22 cellular contexts compared by ENCODE assay signal in genomic region chr9:130313103-130313858, GRCh38. TPM values are rescaled to one million over a fixed set of nuclear protein-coding genes. Genes with fewer than 3 reads are reported as not detected.
DNase-seq lines count a peak whose midpoint lies in the region; ATAC-seq and TF ChIP-seq lines count a peak whose summit lies in the region.
"Had no signal": no experiment of that assay in that cellular context is flagged by ENCODE, and none has a peak within 500 bp of the region (broad histone marks: within the 10 kb centered on the region; RNA-seq: fewer than 3 reads in every experiment).

No MANE protein-coding gene starts in this region.

- TF ChIP-seq EP300 in stomach (IDR thresholded peaks at IDR 0.05) = no peak

- peak in 3 of 4 donors; percentile 35 to 58 (median 50) for ATAC-seq in psoas muscle
- ATAC-seq: K562 had no signal

- H3K9me3 ChIP-seq in esophagus squamous epithelium = no peaks in the 10 kb centered on the region
- H3K9me3 ChIP-seq in psoas muscle = no peaks in the 10 kb centered on the region
- H3K9me3 ChIP-seq in ascending aorta = no peaks in the 10 kb centered on the region
- no peaks in the 10 kb centered on the region for H3K9me3 ChIP-seq in stomach
- H3K9me3 ChIP-seq: pancreas had no signal

- DNase-seq in LNCaP clone FGC (ENCODE audit: low read depth) = peak; percentile 7
- peak; percentile 53 for DNase-seq in NCI-H69 (lab: John Stamatoyannopoulos, UW)
- no peak for DNase-seq in esophagus squamous epithelium (lab: John Stamatoyannopoulos, UW)
- DNase-seq in psoas muscle = no peak
- no peak for DNase-seq in ascending aorta (ENCODE audit: low spot score in 2 of 2)
- DNase-seq in cerebellar nuclear complex (lab: John Stamatoyannopoulos, UW) = no peak
- DNase-seq in HPDE6-E6E7 (ENCODE audit: extremely low spot score) = no peak
- DNase-seq in stomach = no peak
- DNase-seq: activated B cell treated with CpG ODN at 0.5 μM for 24 hours; activated CD4-positive, alpha-beta T cell treated with anti-CD3 and anti-CD28 coated beads, Interleukin-2, amount 50 U/mL, for 4 hours; activated CD8-positive, alpha-beta memory T cell treated with anti-CD3 and anti-CD28 coated beads, Interleukin-2, amount 50 U/mL, for 4 hours; anterior cingulate cortex; caudate nucleus; CD4-positive, CD25-positive, alpha-beta regulatory T cell; glutamatergic neuron; GM23248; MV-4-11; NCI-H2171; NCI-H526; pancreas; stimulated activated CD8-positive, alpha-beta memory T cell treated with anti-CD3 and anti-CD28 coated beads, Interleukin-4, amount 100 ng/mL, for 48 hours had no signal

- H3K36me3 ChIP-seq in esophagus squamous epithelium (no peaks in the 10 kb centered on the region), psoas muscle (ENCODE audit: insufficient read depth in 1 of 2, low read depth in 1 of 2) (no peaks in the 10 kb centered on the region), ascending aorta (no peaks in the 10 kb centered on the region), stomach (no peaks in the 10 kb centered on the region)
- H3K36me3 ChIP-seq: pancreas had no signal

- TF ChIP-seq POLR2A in esophagus squamous epithelium (IDR thresholded peaks at IDR 0.05) = no peak
- TF ChIP-seq POLR2A in stomach (IDR thresholded peaks at IDR 0.05) = no peak

- TF ChIP-seq CTCF in LNCaP clone FGC (IDR thresholded peaks at IDR 0.05; ENCODE audit: control insufficient read depth, extremely low read depth, insufficient read depth) (no peak), esophagus squamous epithelium (IDR thresholded peaks at IDR 0.05) (no peak), psoas muscle (IDR thresholded peaks at IDR 0.05) (no peak), ascending aorta (IDR thresholded peaks at IDR 0.05) (no peak), stomach (IDR thresholded peaks at IDR 0.05) (no peak)

- 75 to 78% methylated on average over 7 to 12 of the region's 16 CpGs for WGBS in esophagus squamous epithelium, 2 donors
- WGBS in psoas muscle, 3 donors = 26 to 41% (median 37%) methylated on average over 16 of the region's 16 CpGs
- 58 to 79% (median 62%) methylated on average over 13 to 16 of the region's 16 CpGs for WGBS in stomach, 5 donors

- peaks cover 0 to 30% (median under 1%) of the 10 kb centered on the region in 3 donors for H3K4me1 ChIP-seq in esophagus squamous epithelium
- H3K4me1 ChIP-seq in psoas muscle = no peaks in the 10 kb centered on the region
- H3K4me1 ChIP-seq in ascending aorta = no peaks in the 10 kb centered on the region
- peaks cover 0 to 21% (median 10%) of the 10 kb centered on the region in 4 donors for H3K4me1 ChIP-seq in stomach
- H3K4me1 ChIP-seq: pancreas had no signal

- peak overlapping the region; percentile 19 to 55 (median 36) for H3K27ac ChIP-seq in esophagus squamous epithelium
- no peak overlapping the region for H3K27ac ChIP-seq in psoas muscle
- H3K27ac ChIP-seq in ascending aorta = no peak overlapping the region
- H3K27ac ChIP-seq in stomach = no peak overlapping the region
- H3K27ac ChIP-seq: GM23248, pancreas had no signal

- intact Hi-C loops in esophagus squamous epithelium (cut with DNase I) = no loop called here
- intact Hi-C loops in psoas muscle (cut with DNase I) = no loop called here
- intact Hi-C loops in ascending aorta (cut with DNase I) = no loop called here
- intact Hi-C loops in stomach (cut with DNase I; ENCODE audit: low total_unique reads) = no loop called here

- H3K4me3 ChIP-seq in LNCaP clone FGC (ENCODE audit: low read depth, low read length) (no peak overlapping the region), esophagus squamous epithelium (no peak overlapping the region), psoas muscle (no peak overlapping the region), ascending aorta (no peak overlapping the region), stomach (no peak overlapping the region)
- H3K4me3 ChIP-seq: GM23248, K562, pancreas had no signal

- peaks cover 0 to 18% (median 0%) of the 10 kb centered on the region in 4 donors for H3K27me3 ChIP-seq in esophagus squamous epithelium
- peaks cover 0 to 65% (median 15%) of the 10 kb centered on the region in 3 donors for H3K27me3 ChIP-seq in psoas muscle (ENCODE audit: insufficient read depth in 3 of 3, low read length in 2 of 3)
- no peaks in the 10 kb centered on the region for H3K27me3 ChIP-seq in ascending aorta
- H3K27me3 ChIP-seq in stomach = peaks cover 0 to 22% (median 4%) of the 10 kb centered on the region in 3 donors
- H3K27me3 ChIP-seq: pancreas had no signal

RNA-seq across cellular contexts. Expression of gene HMCN2, which starts 47.7 kb away (rescaled TPM):
- total RNA-seq in esophagus squamous epithelium (1 to 10 TPM in 1 of 4 donors, under 1 TPM in 3; 0.53 to 4.8 (median 0.78) TPM), psoas muscle (10 to 100 TPM in 1 of 4 donors, 1 to 10 TPM in 3; 3.6 to 13.2 (median 7.2) TPM), ascending aorta (7.5 TPM), stomach (10 to 100 TPM in 1 of 5 donors, 1 to 10 TPM in 4; 1.7 to 21.1 (median 7.5) TPM)
- polyA plus RNA-seq in psoas muscle (1 to 10 TPM; 5.0 to 8.0 (median 6.3) TPM), stomach (1 to 10 TPM; 1.1 to 7.3 (median 1.2) TPM)
- total RNA-seq: activated B cell treated with CpG ODN at 0.5 μM for 24 hours; CD4-positive, CD25-positive, alpha-beta regulatory T cell; GM23248; K562 had no signal
- polyA plus RNA-seq: CD4-positive, CD25-positive, alpha-beta regulatory T cell; GM23248 had no signal

Comparison
In these comparisons a context has a peak if more than half of its experiments do, and no peak if none do; other contexts are left out.
1. DNase-seq: peak in LNCaP clone FGC (single experiment) and NCI-H69 (single experiment); none in esophagus squamous epithelium (single experiment), psoas muscle (0 of 2), ascending aorta (0 of 2), cerebellar nuclear complex (0 of 2), HPDE6-E6E7 (single experiment) and stomach (single experiment).
2. H3K27ac ChIP-seq: peak in esophagus squamous epithelium (4 of 4); none in psoas muscle (single experiment), ascending aorta (0 of 2) and stomach (0 of 5).